ENCODE assay signal across 26 cellular contexts in the genomic region with DNA sequence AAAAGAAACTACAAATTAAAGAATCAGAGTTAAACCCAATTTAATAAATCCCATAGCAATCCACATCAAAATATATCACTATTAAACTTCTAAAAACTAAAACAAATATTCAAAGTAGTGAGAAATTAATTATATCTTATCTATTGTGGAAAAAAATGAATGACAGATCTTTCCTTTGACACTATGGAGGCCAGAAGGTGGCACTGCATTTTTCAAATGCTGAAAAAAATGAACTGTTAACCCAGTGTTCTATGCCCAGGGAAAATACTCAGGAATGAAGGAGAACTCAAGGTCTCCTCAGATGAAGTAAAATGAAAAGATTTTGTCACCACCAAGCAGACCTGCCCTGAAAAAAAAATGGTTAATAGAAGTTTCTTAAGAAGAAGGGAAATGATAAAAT. TPM values are rescaled to one million over a fixed set of nuclear protein-coding genes. Genes with fewer than 3 reads are reported as not detected.
DNase-seq lines count a peak whose midpoint lies in the region; ATAC-seq and TF ChIP-seq lines count a peak whose summit lies in the region.
"Had no signal": no experiment of that assay in that cellular context is flagged by ENCODE, and none has a peak within 500 bp of the region (broad histone marks: within the 10 kb centered on the region; RNA-seq: fewer than 3 reads in every experiment).

No MANE protein-coding gene starts in this region.

- no peak overlapping the region for H3K4me3 ChIP-seq in OCI-LY7 (ENCODE audit: low read depth, low read length, poor library complexity, severe bottlenecking)
- H3K4me3 ChIP-seq in H7 (ENCODE audit: insufficient read depth, low read depth, low read length) = no peak overlapping the region
- H3K4me3 ChIP-seq: ascending aorta, upper lobe of left lung had no signal

- no TSS peak for BruUV-seq in OCI-LY7 (replicated peaks; lab: Mats Ljungman, UMichigan)

- H3K27ac ChIP-seq in OCI-LY7 (ENCODE audit: low read depth, low read length, poor library complexity, severe bottlenecking) = no peak overlapping the region
- H3K27ac ChIP-seq: ascending aorta, neutrophil, upper lobe of left lung had no signal

- no peaks in the 10 kb centered on the region for H3K4me1 Mint-ChIP-seq in osteocyte (ENCODE audit: unreplicated experiment)
- H3K4me1 Mint-ChIP-seq: activated CD4-positive, alpha-beta T cell treated with anti-CD3 and anti-CD28 coated beads for 36 hours; activated naive CD4-positive, alpha-beta T cell treated with anti-CD3 and anti-CD28 coated beads, Interleukin-2, amount 50 U/mL, for 24 hours; B cell; IgD-negative memory B cell had no signal

- H3K27ac Mint-ChIP-seq in osteocyte (ENCODE audit: unreplicated experiment) = no peak overlapping the region
- H3K27ac Mint-ChIP-seq: activated CD4-positive, alpha-beta T cell treated with anti-CD3 and anti-CD28 coated beads for 36 hours; activated naive CD4-positive, alpha-beta T cell treated with anti-CD3 and anti-CD28 coated beads, Interleukin-2, amount 50 U/mL, for 24 hours; B cell; IgD-negative memory B cell had no signal

- no peak overlapping the region for H2AFZ ChIP-seq in OCI-LY7 (ENCODE audit: low read length)

- no peak for ATAC-seq in GM21367 (IDR thresholded peaks at IDR 0.05; ENCODE audit: unreplicated experiment)
- ATAC-seq: activated CD4-positive, alpha-beta T cell treated with anti-CD3 and anti-CD28 coated beads for 36 hours; activated T-cell treated with anti-CD3 and anti-CD28 coated beads, Interleukin-2, amount 50 U/mL, for 72 hours had no signal

- no peaks in the 10 kb centered on the region for H3K79me2 ChIP-seq in OCI-LY7 (ENCODE audit: insufficient read depth, low read depth, low read length)

- H3K4me3 Mint-ChIP-seq in osteocyte (ENCODE audit: unreplicated experiment) = no peak overlapping the region
- H3K4me3 Mint-ChIP-seq: activated CD4-positive, alpha-beta T cell treated with anti-CD3 and anti-CD28 coated beads for 36 hours; activated naive CD4-positive, alpha-beta T cell treated with anti-CD3 and anti-CD28 coated beads, Interleukin-2, amount 50 U/mL, for 24 hours; activated T-cell treated with anti-CD3 and anti-CD28 coated beads, Interleukin-2, amount 50 U/mL, for 72 hours; B cell; IgD-negative memory B cell had no signal

- no peak overlapping the region for H3K4me2 ChIP-seq in OCI-LY7 (ENCODE audit: low read length)

- peaks cover 17% of the 10 kb centered on the region for H3K27me3 Mint-ChIP-seq in osteocyte (ENCODE audit: unreplicated experiment)
- H3K27me3 Mint-ChIP-seq: activated naive CD4-positive, alpha-beta T cell treated with anti-CD3 and anti-CD28 coated beads, Interleukin-2, amount 50 U/mL, for 24 hours; B cell; IgD-negative memory B cell had no signal

- intact Hi-C loops in OCI-LY7 (cut with micrococcal nuclease; ENCODE audit: unreplicated experiment) (no loop called here), cardiac septum (cut with DNase I) (no loop called here)

- no peaks in the 10 kb centered on the region for H3K9me3 ChIP-seq in OCI-LY7 (ENCODE audit: low read length)
- H3K9me3 ChIP-seq: ascending aorta, neutrophil, upper lobe of left lung had no signal

- H3K9me2 ChIP-seq in OCI-LY7 (ENCODE audit: insufficient read depth, low read length) = no peaks in the 10 kb centered on the region

- DNase-seq in DMS53 (lab: John Stamatoyannopoulos, UW) (peak; percentile 42), DMS53 treated with DMSO at 0.1 percent for 48 hours (lab: John Stamatoyannopoulos, UW; ENCODE audit: unreplicated experiment) (no peak), OCI-LY7 (ENCODE audit: low spot score) (no peak), dermis microvascular lymphatic vessel endothelial cell (ENCODE audit: low read depth in 2 of 2) (peak; percentile 5 to 32), osteocyte (ENCODE audit: extremely low spot score, unreplicated experiment) (no peak), H7 (no peak), cardiac septum (ENCODE audit: low spot score) (no peak)
- DNase-seq: 8988T; activated CD4-positive, alpha-beta T cell treated with anti-CD3 and anti-CD28 coated beads for 36 hours; activated T-cell treated with anti-CD3 and anti-CD28 coated beads, Interleukin-2, amount 50 U/mL, for 72 hours; Calu3; foreskin melanocyte; hippocampal formation; NCI-H2227 treated with DMSO at 0.1 percent for 48 hours; stimulated activated CD8-positive, alpha-beta memory T cell treated with anti-CD3 and anti-CD28 coated beads, Interleukin-4, amount 100 ng/mL, for 48 hours; upper lobe of left lung had no signal

- no peaks in the 10 kb centered on the region for H3K9me3 Mint-ChIP-seq in osteocyte (ENCODE audit: unreplicated experiment)
- H3K9me3 Mint-ChIP-seq: activated naive CD4-positive, alpha-beta T cell treated with anti-CD3 and anti-CD28 coated beads, Interleukin-2, amount 50 U/mL, for 24 hours had no signal

- no peaks in the 10 kb centered on the region for H3K4me1 ChIP-seq in OCI-LY7 (ENCODE audit: insufficient read depth, low read length, poor library complexity, severe bottlenecking)
- H3K4me1 ChIP-seq: ascending aorta, upper lobe of left lung had no signal

- no peaks in the 10 kb centered on the region for H4K20me1 ChIP-seq in OCI-LY7 (ENCODE audit: insufficient read depth, low read length)

- no peaks in the 10 kb centered on the region for H3K27me3 ChIP-seq in H7 (ENCODE audit: control insufficient read depth, insufficient read depth, low read length)
- H3K27me3 ChIP-seq: ascending aorta, neutrophil, upper lobe of left lung had no signal

- CTCF ChIA-PET in OCI-LY7 (lab: Charles Lee; ENCODE audit: unreplicated experiment) = no interaction called here

- H3K36me3 ChIP-seq in OCI-LY7 (ENCODE audit: insufficient read depth, low read length) = no peaks in the 10 kb centered on the region
- no peaks in the 10 kb centered on the region for H3K36me3 ChIP-seq in H7 (replicated peaks; ENCODE audit: control insufficient read depth, insufficient read depth, low read length)
- H3K36me3 ChIP-seq: ascending aorta, neutrophil, upper lobe of left lung had no signal

- peak; percentile 49 for TF ChIP-seq CTCF in OCI-LY7 (conservative IDR thresholded peaks at IDR 0.05; ENCODE audit: low read length)
- TF ChIP-seq CTCF in osteocyte (IDR thresholded peaks at IDR 0.05) = peak; percentile 51

- POLR2A ChIA-PET in OCI-LY7 (lab: Charles Lee) = no interaction called here

- H3K36me3 Mint-ChIP-seq in osteocyte (ENCODE audit: unreplicated experiment) = no peaks in the 10 kb centered on the region
- H3K36me3 Mint-ChIP-seq: activated naive CD4-positive, alpha-beta T cell treated with anti-CD3 and anti-CD28 coated beads, Interleukin-2, amount 50 U/mL, for 24 hours had no signal

RNA-seq across cellular contexts. Expression of gene TYR, which starts 27.7 kb away (rescaled TPM):
- not detected in 2 replicates for total RNA-seq in OCI-LY7 (2014; rRNA removed; shearing (Covaris generic))
- total RNA-seq in OCI-LY7 (2022) (not detected in 2 replicates), dermis microvascular lymphatic vessel endothelial cell (not detected in 2 replicates), osteocyte (not detected in 2 replicates), cardiac septum (not detected)
- total RNA-seq in H7 (2014; rRNA removed; shearing (Covaris generic)) = not detected in 2 replicates
- total RNA-seq: activated CD4-positive, alpha-beta T cell treated with anti-CD3 and anti-CD28 coated beads for 36 hours; activated CD8-positive, alpha-beta memory T cell treated with anti-CD3 and anti-CD28 coated beads for 36 hours; activated T-cell treated with anti-CD3 and anti-CD28 coated beads, Interleukin-2, amount 50 U/mL, for 72 hours; ascending aorta; B cell; Calu3; G401; liver; renal cortical epithelial cell; upper lobe of left lung had no signal

Comparison
In these comparisons a context has a peak if more than half of its experiments do, and no peak if none do; other contexts are left out.
1. DNase-seq: peak in DMS53 (single experiment) and dermis microvascular lymphatic vessel endothelial cell (2 of 2); none in DMS53 treated with DMSO at 0.1 percent for 48 hours (single experiment), OCI-LY7 (single experiment), osteocyte (single experiment), H7 (single experiment) and cardiac septum (single experiment).